ENCODE assay signal across 13 cellular contexts in genomic region chr5:132013006-132013689, GRCh38. TPM values are rescaled to one million over a fixed set of nuclear protein-coding genes. Genes with fewer than 3 reads are reported as not detected.
DNase-seq lines count a peak whose midpoint lies in the region; ATAC-seq and TF ChIP-seq lines count a peak whose summit lies in the region.
"Had no signal": no experiment of that assay in that cellular context is flagged by ENCODE, and none has a peak within 500 bp of the region (broad histone marks: within the 10 kb centered on the region; RNA-seq: fewer than 3 reads in every experiment).

No MANE protein-coding gene starts in this region.

- no peaks in the 10 kb centered on the region for H3K36me3 Mint-ChIP-seq in CD4-positive, alpha-beta T cell (ENCODE audit: low read depth)

- POLR2A ChIA-PET in CD4-positive, alpha-beta T cell (lab: Charles Lee), result no interaction called here

- peaks cover 63% of the 10 kb centered on the region for H3K27me3 Mint-ChIP-seq in CD4-positive, alpha-beta T cell

- H3K9me3 ChIP-seq in CD4-positive, alpha-beta T cell (ENCODE audit: control insufficient read depth, low read length), result no peaks in the 10 kb centered on the region
- H3K9me3 ChIP-seq in Peyer's patch, result peaks cover 0 to 3% (median 0%) of the 10 kb centered on the region in 4 donors

- peak overlapping the region; percentile 35 for H3K4me3 Mint-ChIP-seq in CD4-positive, alpha-beta T cell
- H3K4me3 Mint-ChIP-seq: dendritic cell treated with granulocyte-macrophage colony-stimulating factor and Interleukin-4, amounts not matched to agents 40 ng/mL and 50 ng/mL, for 4 days had no signal

- peaks cover 40% of the 10 kb centered on the region for H3K4me1 Mint-ChIP-seq in CD4-positive, alpha-beta T cell (ENCODE audit: low read depth)

- CTCF ChIA-PET in CD4-positive, alpha-beta T cell (lab: Charles Lee), result no interaction called here

- H3K4me1 ChIP-seq in Peyer's patch, result peaks cover 0 to 11% (median 5%) of the 10 kb centered on the region in 4 donors

- no peaks in the 10 kb centered on the region for H3K36me3 ChIP-seq in Peyer's patch

- no peak for ATAC-seq in CD4-positive, alpha-beta T cell (ENCODE audit: poor library complexity)

- no peak for TF ChIP-seq POLR2A in Peyer's patch (IDR thresholded peaks at IDR 0.05)

- DNase-seq in CD4-positive, alpha-beta T cell, result peak in 1 of 10 experiments; percentile 28
- DNase-seq in Peyer's patch (peak in 2 of 3 donors; percentile 5 to 21), ecto neural progenitor cell (ENCODE audit: low spot score) (peak; percentile 18), posterior cingulate gyrus (peak in 7 of 10 donors; percentile 5 to 94 (median 61)), NK-92 (lab: John Stamatoyannopoulos, UW; ENCODE audit: unreplicated experiment) (no peak), NCI-H2227 treated with DMSO at 0.1 percent for 48 hours (lab: John Stamatoyannopoulos, UW) (no peak), retina (no peak)
- DNase-seq: NCI-H2171 had no signal

- H3K27me3 ChIP-seq in CD4-positive, alpha-beta T cell (ENCODE audit: control insufficient read depth, insufficient read depth, low read length), result peaks cover 11% of the 10 kb centered on the region
- peaks cover 0 to 11% of the 10 kb centered on the region in 2 donors for H3K27me3 ChIP-seq in Peyer's patch

- intact Hi-C loops in CD4-positive, alpha-beta T cell (cut with DNase I, micrococcal nuclease), result no loop called here
- intact Hi-C loops in posterior cingulate gyrus (cut with DNase I), result loop anchor here (5.0 kb wide), 1 partner anchor 571 kb away; no protein-coding TSS in a partner anchor

- no peak overlapping the region for H3K27ac ChIP-seq in CD4-positive, alpha-beta T cell (ENCODE audit: low read depth, low read length)
- H3K27ac ChIP-seq in Peyer's patch, result no peak overlapping the region
- H3K27ac ChIP-seq: C4-2B had no signal

- H3K27ac Mint-ChIP-seq in CD4-positive, alpha-beta T cell, result no peak overlapping the region
- H3K27ac Mint-ChIP-seq: dendritic cell treated with granulocyte-macrophage colony-stimulating factor and Interleukin-4, amounts not matched to agents 40 ng/mL and 50 ng/mL, for 4 days had no signal

- no peak overlapping the region for H3K4me3 ChIP-seq in Peyer's patch

- no peaks in the 10 kb centered on the region for H3K9me3 Mint-ChIP-seq in CD4-positive, alpha-beta T cell
- H3K9me3 Mint-ChIP-seq: activated CD4-positive, alpha-beta T cell treated with anti-CD3 and anti-CD28 coated beads, Interleukin-2, amount 10 ng/mL, durations not matched to agents 24 days and 14 days; dendritic cell treated with granulocyte-macrophage colony-stimulating factor and Interleukin-4, amounts not matched to agents 40 ng/mL and 50 ng/mL, for 4 days had no signal

- TF ChIP-seq CTCF in CD4-positive, alpha-beta T cell (IDR thresholded peaks at IDR 0.05), result no peak
- no peak for TF ChIP-seq CTCF in Peyer's patch (IDR thresholded peaks at IDR 0.05)

RNA-seq across cellular contexts. Expression of gene ACSL6, which starts 1.7 kb away (rescaled TPM):
- 10 to 100 TPM; 13.9 to 17.6 TPM for total RNA-seq in CD4-positive, alpha-beta T cell
- 10 to 100 TPM in 1 of 4 donors, 1 to 10 TPM in 2, not detected in 1; 1.1 to 12.4 (median 7.4) TPM for total RNA-seq in Peyer's patch
- total RNA-seq: M059J had no signal

RNA-seq across cellular contexts. Expression of gene IL3, which starts 47.3 kb away (rescaled TPM):
- total RNA-seq in CD4-positive, alpha-beta T cell, result not detected
- total RNA-seq in Peyer's patch, result not detected
- total RNA-seq: M059J, mucosa of gallbladder had no signal

Comparison
In these comparisons a context has a peak if more than half of its experiments do, and no peak if none do; other contexts are left out.
1. DNase-seq: peak in Peyer's patch (2 of 3), ecto neural progenitor cell (single experiment) and posterior cingulate gyrus (7 of 10); none in NK-92 (single experiment), NCI-H2227 treated with DMSO at 0.1 percent for 48 hours (single experiment) and retina (single experiment).